Comparison of ENCODE assay signal across 8 cellular contexts in the genomic region with DNA sequence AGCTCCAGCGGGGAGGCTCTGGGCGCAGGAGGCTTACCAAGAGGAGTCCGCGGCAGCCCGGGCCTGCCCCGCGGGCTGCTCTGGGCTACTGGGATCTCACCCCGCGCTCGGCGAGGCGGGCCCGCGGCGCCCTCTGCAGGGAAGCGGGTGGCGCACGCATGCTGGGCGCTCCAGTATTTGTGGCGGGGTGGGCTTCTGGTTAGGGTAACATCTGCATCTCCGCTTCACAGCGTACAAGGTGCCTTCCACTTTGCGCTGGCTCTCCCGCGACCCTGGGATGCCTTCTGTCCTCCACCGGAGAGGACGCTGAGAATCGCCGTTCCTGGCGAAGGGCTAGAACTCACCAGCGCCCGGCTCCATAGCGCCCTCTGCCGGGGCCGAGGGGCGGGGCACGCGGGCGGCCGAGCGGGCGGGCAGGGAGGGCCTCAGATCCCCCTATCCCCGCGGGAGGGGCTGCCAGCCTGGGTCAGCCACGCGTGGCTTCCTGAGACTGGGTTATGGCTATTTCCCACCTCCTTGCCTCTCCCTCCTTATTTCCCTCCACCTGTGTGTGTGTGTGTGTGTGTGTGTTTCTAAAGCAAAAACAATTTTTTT. TPM values are rescaled to one million over a fixed set of nuclear protein-coding genes. Genes with fewer than 3 reads are reported as not detected.
A peak's percentile ranks its signal among the peaks of the same experiment; 100 is the strongest.
DNase-seq lines count a peak whose midpoint lies in the region; ATAC-seq and TF ChIP-seq lines count a peak whose summit lies in the region.

No MANE protein-coding gene starts in this region.

- H3K9me3 ChIP-seq in PC-9 (ENCODE audit: insufficient read depth, low read depth) = no peaks in the 10 kb centered on the region

- intact Hi-C loops in PC-9 (cut with micrococcal nuclease; ENCODE audit: unreplicated experiment) = loop anchor here (2.0 to 10.0 kb wide), 4 partner anchors 114 to 716 kb away; a partner anchor contains a TSS

- POLR2A ChIA-PET in PC-9 (lab: Charles Lee; ENCODE audit: unreplicated experiment) = no interaction called here

- H3F3A ChIP-seq in PC-9 (ENCODE audit: insufficient read depth, low read depth) = no peaks in the 10 kb centered on the region

- H2AFZ ChIP-seq in PC-9 = peak overlapping the region; percentile 99

- TF ChIP-seq EP300 in Ishikawa (IDR thresholded peaks at IDR 0.05; ENCODE audit: borderline replicate concordance) = no peak

- H3K4me2 ChIP-seq in PC-9 = peak overlapping the region; percentile 89

- peak overlapping the region; percentile 75 for H3K4me3 ChIP-seq in PC-9
- H3K4me3 ChIP-seq in fibroblast of pulmonary artery (replicated peaks; ENCODE audit: low read depth, low read length) = peak overlapping the region; percentile 63

- H3K4me1 ChIP-seq in PC-9 (replicated peaks; ENCODE audit: insufficient read depth) = peaks cover 10% of the 10 kb centered on the region

- TF ChIP-seq RAD21 in Ishikawa (IDR thresholded peaks at IDR 0.05; ENCODE audit: low read depth) = peak; percentile 54

- no peaks in the 10 kb centered on the region for H4K20me1 ChIP-seq in PC-9 (ENCODE audit: insufficient read depth)

- H3K36me3 ChIP-seq in PC-9 (ENCODE audit: low read depth) = no peaks in the 10 kb centered on the region

- TF ChIP-seq CTCF in PC-9 (conservative IDR thresholded peaks at IDR 0.05) (peak; percentile 97), fibroblast of pulmonary artery (IDR thresholded peaks at IDR 0.05; ENCODE audit: low read length, missing control alignments) (peak; percentile 47)

- peak; percentile 79 for DNase-seq in DMS153 treated with DMSO at 0.1 percent for 48 hours (lab: John Stamatoyannopoulos, UW; ENCODE audit: unreplicated experiment)
- DNase-seq in PC-9 = peak; percentile 56 to 86
- peak; percentile 70 for DNase-seq in activated T-helper 1 cell treated with Interleukin-2 at 50 U/mL for 16 hours (ENCODE audit: low read depth)
- peak; percentile 75 for DNase-seq in fibroblast of pulmonary artery (ENCODE audit: low read depth)
- DNase-seq in natural killer cell treated with Interleukin-12 subunit alpha and Interleukin-12 subunit beta and Interleukin-15 and Interleukin-18, amount 100 ng/mL, for 72 hours (ENCODE audit: low spot score) = peak; percentile 84
- peak; percentile 87 for DNase-seq in stimulated activated naive CD8-positive, alpha-beta T cell treated with anti-CD3 and anti-CD28 coated beads, Interleukin-15, Interleukin-2, amounts not matched to agents 100 U/mL and 50 U/mL, for 24 hours

- peak; percentile 93 for ATAC-seq in GM21619 (IDR thresholded peaks at IDR 0.05; ENCODE audit: unreplicated experiment)
- ATAC-seq in natural killer cell treated with Interleukin-12 subunit alpha and Interleukin-12 subunit beta and Interleukin-15 and Interleukin-18, amount 100 ng/mL, for 72 hours = peak; percentile 95 to 96
- peak; percentile 93 for ATAC-seq in stimulated activated naive CD8-positive, alpha-beta T cell treated with anti-CD3 and anti-CD28 coated beads, Interleukin-15, Interleukin-2, amounts not matched to agents 100 U/mL and 50 U/mL, for 24 hours

- H3K27me3 Mint-ChIP-seq in natural killer cell treated with Interleukin-12 subunit alpha and Interleukin-12 subunit beta and Interleukin-15 and Interleukin-18, amount 100 ng/mL, for 72 hours = peaks cover 0 to 6% of the 10 kb centered on the region in 2 donors

- BruUV-seq in PC-9 (replicated peaks; lab: Mats Ljungman, UMichigan) = no TSS peak

- peak overlapping the region; percentile 74 for H3K4me3 Mint-ChIP-seq in natural killer cell treated with Interleukin-12 subunit alpha and Interleukin-12 subunit beta and Interleukin-15 and Interleukin-18, amount 100 ng/mL, for 72 hours

- H3K4me1 Mint-ChIP-seq in natural killer cell treated with Interleukin-12 subunit alpha and Interleukin-12 subunit beta and Interleukin-15 and Interleukin-18, amount 100 ng/mL, for 72 hours (ENCODE audit: low read depth in 2 of 2) = peaks cover 0 to 12% of the 10 kb centered on the region in 2 donors

- CTCF ChIA-PET in PC-9 (lab: Charles Lee) = interaction anchor here (0.5 to 1.2 kb wide), 3 partner anchors 114 to 173 kb away, joined by 3 to 10 read pairs (median 3); a partner anchor contains a TSS

- H3K27ac Mint-ChIP-seq in natural killer cell treated with Interleukin-12 subunit alpha and Interleukin-12 subunit beta and Interleukin-15 and Interleukin-18, amount 100 ng/mL, for 72 hours = no peak overlapping the region

- H3K27me3 ChIP-seq in PC-9 (ENCODE audit: insufficient read depth, low read depth) = no peaks in the 10 kb centered on the region

- no peaks in the 10 kb centered on the region for H3K9me2 ChIP-seq in PC-9 (ENCODE audit: insufficient read depth)

- H3K9me3 Mint-ChIP-seq in natural killer cell treated with Interleukin-12 subunit alpha and Interleukin-12 subunit beta and Interleukin-15 and Interleukin-18, amount 100 ng/mL, for 72 hours = no peaks in the 10 kb centered on the region

- peak overlapping the region; percentile 29 for H3K27ac ChIP-seq in PC-9

- no peaks in the 10 kb centered on the region for H3K36me3 Mint-ChIP-seq in natural killer cell treated with Interleukin-12 subunit alpha and Interleukin-12 subunit beta and Interleukin-15 and Interleukin-18, amount 100 ng/mL, for 72 hours

- H3K79me2 ChIP-seq in PC-9 (ENCODE audit: low read depth) = no peaks in the 10 kb centered on the region

TF ChIP-seq in Ishikawa, 13 proteins besides CTCF, POLR2A, EP300 and RAD21:
- TF ChIP-seq CEBPB (IDR thresholded peaks at IDR 0.05) (no peak), YY1 (IDR thresholded peaks at IDR 0.05; ENCODE audit: low read depth) (no peak), ZBTB7A (IDR thresholded peaks at IDR 0.05; ENCODE audit: low read depth) (peak; percentile 65), TCF12 (IDR thresholded peaks at IDR 0.05; ENCODE audit: low read depth) (peak; percentile 46; the same call in 1 of the 2 replicates), FOXM1 (IDR thresholded peaks at IDR 0.05; ENCODE audit: borderline replicate concordance, low read depth) (no peak), NFIC (IDR thresholded peaks at IDR 0.05) (peak; percentile 27; the same call in 1 of the 2 replicates), TEAD4 (IDR thresholded peaks at IDR 0.05) (no peak), EGR1 (IDR thresholded peaks at IDR 0.05) (no peak), TAF1 (IDR thresholded peaks at IDR 0.05; ENCODE audit: low read depth) (0 out of 2 replicates have a peak, but pooled peaks have one; percentile 33), CREB1 (IDR thresholded peaks at IDR 0.05; ENCODE audit: low read depth) (no peak)
- TF ChIP-seq, protein P1, sequence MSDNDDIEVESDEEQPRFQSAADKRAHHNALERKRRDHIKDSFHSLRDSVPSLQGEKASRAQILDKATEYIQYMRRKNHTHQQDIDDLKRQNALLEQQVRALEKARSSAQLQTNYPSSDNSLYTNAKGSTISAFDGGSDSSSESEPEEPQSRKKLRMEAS (IDR thresholded peaks at IDR 0.05) = peak; percentile 45; the same call in 1 of the 2 replicates
- TF ChIP-seq, protein P2, sequence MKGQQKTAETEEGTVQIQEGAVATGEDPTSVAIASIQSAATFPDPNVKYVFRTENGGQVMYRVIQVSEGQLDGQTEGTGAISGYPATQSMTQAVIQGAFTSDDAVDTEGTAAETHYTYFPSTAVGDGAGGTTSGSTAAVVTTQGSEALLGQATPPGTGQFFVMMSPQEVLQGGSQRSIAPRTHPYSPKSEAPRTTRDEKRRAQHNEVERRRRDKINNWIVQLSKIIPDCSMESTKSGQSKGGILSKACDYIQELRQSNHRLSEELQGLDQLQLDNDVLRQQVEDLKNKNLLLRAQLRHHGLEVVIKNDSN (IDR thresholded peaks at IDR 0.05) = no peak
- TF ChIP-seq, protein P3, sequence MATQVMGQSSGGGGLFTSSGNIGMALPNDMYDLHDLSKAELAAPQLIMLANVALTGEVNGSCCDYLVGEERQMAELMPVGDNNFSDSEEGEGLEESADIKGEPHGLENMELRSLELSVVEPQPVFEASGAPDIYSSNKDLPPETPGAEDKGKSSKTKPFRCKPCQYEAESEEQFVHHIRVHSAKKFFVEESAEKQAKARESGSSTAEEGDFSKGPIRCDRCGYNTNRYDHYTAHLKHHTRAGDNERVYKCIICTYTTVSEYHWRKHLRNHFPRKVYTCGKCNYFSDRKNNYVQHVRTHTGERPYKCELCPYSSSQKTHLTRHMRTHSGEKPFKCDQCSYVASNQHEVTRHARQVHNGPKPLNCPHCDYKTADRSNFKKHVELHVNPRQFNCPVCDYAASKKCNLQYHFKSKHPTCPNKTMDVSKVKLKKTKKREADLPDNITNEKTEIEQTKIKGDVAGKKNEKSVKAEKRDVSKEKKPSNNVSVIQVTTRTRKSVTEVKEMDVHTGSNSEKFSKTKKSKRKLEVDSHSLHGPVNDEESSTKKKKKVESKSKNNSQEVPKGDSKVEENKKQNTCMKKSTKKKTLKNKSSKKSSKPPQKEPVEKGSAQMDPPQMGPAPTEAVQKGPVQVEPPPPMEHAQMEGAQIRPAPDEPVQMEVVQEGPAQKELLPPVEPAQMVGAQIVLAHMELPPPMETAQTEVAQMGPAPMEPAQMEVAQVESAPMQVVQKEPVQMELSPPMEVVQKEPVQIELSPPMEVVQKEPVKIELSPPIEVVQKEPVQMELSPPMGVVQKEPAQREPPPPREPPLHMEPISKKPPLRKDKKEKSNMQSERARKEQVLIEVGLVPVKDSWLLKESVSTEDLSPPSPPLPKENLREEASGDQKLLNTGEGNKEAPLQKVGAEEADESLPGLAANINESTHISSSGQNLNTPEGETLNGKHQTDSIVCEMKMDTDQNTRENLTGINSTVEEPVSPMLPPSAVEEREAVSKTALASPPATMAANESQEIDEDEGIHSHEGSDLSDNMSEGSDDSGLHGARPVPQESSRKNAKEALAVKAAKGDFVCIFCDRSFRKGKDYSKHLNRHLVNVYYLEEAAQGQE (IDR thresholded peaks at IDR 0.05; ENCODE audit: low read depth) = no peak

RNA-seq across cellular contexts. Expression of a gene that starts 46.6 kb away (rescaled TPM):
- total RNA-seq in PC-9 (2021) = 17.5 and 20.2 TPM in 2 replicates
- total RNA-seq in natural killer cell treated with Interleukin-12 subunit alpha and Interleukin-12 subunit beta and Interleukin-15 and Interleukin-18, amount 100 ng/mL, for 72 hours = 10 to 100 TPM; 10.1 to 20.9 TPM

Comparison
In these comparisons a context has a peak if more than half of its experiments do, and no peak if none do; other contexts are left out.
1. Peak in every context shown above with its lines: DNase-seq, ATAC-seq, H3K4me3 ChIP-seq and H3K27ac ChIP-seq.